Comparison of ENCODE assay signal across 8 cellular contexts in the genomic region with DNA sequence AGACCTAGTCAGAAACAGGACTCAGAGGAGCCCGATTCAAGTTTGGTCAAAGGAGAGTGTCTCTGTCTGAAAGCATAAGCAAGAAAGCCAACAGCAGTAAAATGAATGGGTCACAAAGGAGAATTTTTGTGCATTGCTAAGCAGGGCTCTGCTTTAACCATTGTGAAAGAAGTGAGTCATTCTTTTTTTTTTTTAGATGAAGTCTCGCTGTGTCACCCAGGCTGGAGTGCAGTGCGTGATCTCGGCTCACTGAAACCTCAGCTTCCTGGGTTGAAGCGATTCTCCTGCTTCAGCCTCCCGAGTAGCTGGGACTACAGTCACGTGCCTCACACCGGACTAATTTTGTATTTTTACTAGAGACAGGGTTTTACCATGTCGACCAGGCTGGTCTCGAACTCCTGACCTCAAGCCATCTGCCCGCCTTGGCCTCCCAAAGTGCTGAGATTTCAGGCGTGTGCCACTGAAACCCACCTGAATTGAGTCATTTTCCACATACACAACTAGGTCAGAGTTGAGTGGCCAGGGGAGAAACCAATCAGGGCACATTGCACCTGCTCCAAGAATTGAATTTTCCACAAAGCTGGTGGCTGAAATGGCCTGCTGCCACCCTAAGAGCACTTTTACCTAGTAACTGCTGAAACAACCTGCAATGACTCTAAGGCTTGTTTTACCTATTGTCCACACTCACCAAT. TPM values are rescaled to one million over a fixed set of nuclear protein-coding genes. Genes with fewer than 3 reads are reported as not detected.
"Had no signal": no experiment of that assay in that cellular context is flagged by ENCODE, and none has a peak within 500 bp of the region (broad histone marks: within the 10 kb centered on the region; RNA-seq: fewer than 3 reads in every experiment).

No MANE protein-coding gene starts in this region.

RNA-seq across cellular contexts. Expression of gene SSX3, which starts 11.4 kb away (rescaled TPM):
- total RNA-seq: activated CD4-positive, alpha-beta memory T cell treated with anti-CD3 and anti-CD28 coated beads, Interleukin-2, amount 10 ng/mL, durations not matched to agents 7 days and 5 days; bronchial epithelial cell; M059J; OCI-LY7; RPMI7951; SJSA1; WTC11 had no signal

RNA-seq across cellular contexts. Expression of gene SSX4, which starts 15.5 kb away (rescaled TPM):
- total RNA-seq: activated CD4-positive, alpha-beta memory T cell treated with anti-CD3 and anti-CD28 coated beads, Interleukin-2, amount 10 ng/mL, durations not matched to agents 7 days and 5 days; bronchial epithelial cell; M059J; OCI-LY7 had no signal
- polyA plus RNA-seq: SK-N-SH had no signal

RNA-seq across cellular contexts. Expression of gene SSX4B, which starts 43.9 kb away (rescaled TPM):
- total RNA-seq: activated CD4-positive, alpha-beta memory T cell treated with anti-CD3 and anti-CD28 coated beads, Interleukin-2, amount 10 ng/mL, durations not matched to agents 7 days and 5 days; bronchial epithelial cell; M059J; OCI-LY7 had no signal
- polyA plus RNA-seq: SK-N-SH had no signal
